In genomic region chr12:110585231-110585799, GRCh38 we compare ENCODE assay signal across 8 cellular contexts. TPM values are rescaled to one million over a fixed set of nuclear protein-coding genes. Genes with fewer than 3 reads are reported as not detected.
A peak's percentile ranks its signal among the peaks of the same experiment; 100 is the strongest.
DNase-seq lines count a peak whose midpoint lies in the region; ATAC-seq, FAIRE-seq and TF ChIP-seq lines count a peak whose summit lies in the region.

No MANE protein-coding gene starts in this region.

- TF ChIP-seq EP300 in upper lobe of left lung (IDR thresholded peaks at IDR 0.05) = peak in 2 of 4 donors; percentile 3 to 60

- H3K4me2 ChIP-seq in astrocyte (ENCODE audit: low read length) = peak overlapping the region; percentile 2

- H3K27ac Mint-ChIP-seq in astrocyte (ENCODE audit: unreplicated experiment) = no peak overlapping the region

- CTCF ChIA-PET in A673 (lab: Charles Lee) = no interaction called here

- H3K9me3 Mint-ChIP-seq in astrocyte (ENCODE audit: unreplicated experiment) = no peaks in the 10 kb centered on the region

- peak overlapping the region; percentile 26 for H2AFZ ChIP-seq in astrocyte (ENCODE audit: low read depth, low read length)

- H3K4me3 Mint-ChIP-seq in astrocyte (ENCODE audit: unreplicated experiment) = peak overlapping the region; percentile 27

- H3K27me3 ChIP-seq in right atrium auricular region (no peaks in the 10 kb centered on the region), astrocyte (ENCODE audit: insufficient read depth, low read length) (no peaks in the 10 kb centered on the region), upper lobe of left lung (no peaks in the 10 kb centered on the region), A673 (replicated peaks; ENCODE audit: insufficient read depth, low read depth, low read length, poor library complexity) (no peaks in the 10 kb centered on the region)

- DNase-seq in right atrium auricular region (ENCODE audit: low spot score) (no peak), left cardiac atrium (no peak), astrocyte (ENCODE audit: low read depth) (no peak), medulla oblongata (ENCODE audit: extremely low spot score) (peak; percentile 51), upper lobe of left lung (peak in 1 of 2 donors; percentile 72), NCI-H345 (lab: John Stamatoyannopoulos, UW) (no peak), A673 (ENCODE audit: low spot score) (no peak)

- no peaks in the 10 kb centered on the region for H3K36me3 Mint-ChIP-seq in astrocyte (ENCODE audit: low read depth, unreplicated experiment)

- H3K9me3 ChIP-seq in right atrium auricular region (no peaks in the 10 kb centered on the region), astrocyte (ENCODE audit: insufficient read depth, low read depth, low read length) (no peaks in the 10 kb centered on the region), upper lobe of left lung (no peaks in the 10 kb centered on the region), A673 (ENCODE audit: low read depth, low read length, poor library complexity, severe bottlenecking) (no peaks in the 10 kb centered on the region)

- no peak overlapping the region for H3K4me3 ChIP-seq in right atrium auricular region
- H3K4me3 ChIP-seq in astrocyte (ENCODE audit: insufficient read depth, low read depth, low read length) = no peak overlapping the region
- no peak overlapping the region for H3K4me3 ChIP-seq in upper lobe of left lung
- no peak overlapping the region for H3K4me3 ChIP-seq in A673 (ENCODE audit: low read depth, low read length, poor library complexity, severe bottlenecking)

- H4K20me1 ChIP-seq in astrocyte (ENCODE audit: insufficient read depth, low read length) = peaks cover 18% of the 10 kb centered on the region

- H3K4me1 ChIP-seq in right atrium auricular region (peaks cover 0 to 44% of the 10 kb centered on the region in 2 donors), astrocyte (ENCODE audit: insufficient read depth, low read length) (peaks cover 7% of the 10 kb centered on the region), upper lobe of left lung (peaks cover 32 to 59% (median 44%) of the 10 kb centered on the region in 4 donors), A673 (ENCODE audit: insufficient read depth, low read length, poor library complexity, severe bottlenecking) (no peaks in the 10 kb centered on the region)

- no peaks in the 10 kb centered on the region for H3K27me3 Mint-ChIP-seq in astrocyte (ENCODE audit: low read depth, unreplicated experiment)

- ATAC-seq in left cardiac atrium (no peak), upper lobe of left lung (ENCODE audit: low FRiP score in 2 of 2) (peak in 1 of 2 donors; percentile 59), HG03159 (IDR thresholded peaks at IDR 0.05; ENCODE audit: unreplicated experiment) (no peak)

- H3K36me3 ChIP-seq in right atrium auricular region = no peaks in the 10 kb centered on the region
- no peaks in the 10 kb centered on the region for H3K36me3 ChIP-seq in astrocyte (ENCODE audit: insufficient read depth, low read length)
- no peaks in the 10 kb centered on the region for H3K36me3 ChIP-seq in upper lobe of left lung
- no peaks in the 10 kb centered on the region for H3K36me3 ChIP-seq in A673 (ENCODE audit: insufficient read depth, low read length, poor library complexity, severe bottlenecking)

- H3K27ac ChIP-seq in right atrium auricular region (peak overlapping the region; percentile 68 to 98), astrocyte (ENCODE audit: low read depth, low read length) (no peak overlapping the region), upper lobe of left lung (peak overlapping the region; percentile 70 to 98 (median 93)), A673 (ENCODE audit: low read depth, low read length, poor library complexity, severe bottlenecking) (no peak overlapping the region)

- TF ChIP-seq CTCF in right atrium auricular region (IDR thresholded peaks at IDR 0.05) = no peak
- no peak for TF ChIP-seq CTCF in astrocyte (IDR thresholded peaks at IDR 0.05; ENCODE audit: insufficient read depth, low read depth, low read length)
- no peak for TF ChIP-seq CTCF in upper lobe of left lung (IDR thresholded peaks at IDR 0.05)
- TF ChIP-seq CTCF in A673 (conservative IDR thresholded peaks at IDR 0.05; ENCODE audit: low read depth, low read length) = no peak

- no TSS peak for BruUV-seq in A673 (replicated peaks; lab: Mats Ljungman, UMichigan)

- peaks cover 26% of the 10 kb centered on the region for H3K79me2 ChIP-seq in astrocyte (ENCODE audit: insufficient read depth, low read length)

- TF ChIP-seq POLR2A in upper lobe of left lung (IDR thresholded peaks at IDR 0.05) = no peak

- POLR2A ChIA-PET in A673 (lab: Charles Lee; ENCODE audit: low non-redundant PET) = no interaction called here

- WGBS in upper lobe of left lung, 2 donors = 10 to 13% methylated on average over 7 of the region's 7 CpGs

- intact Hi-C loops in left cardiac atrium (cut with DNase I) = no loop called here
- intact Hi-C loops in A673 (cut with micrococcal nuclease; ENCODE audit: unreplicated experiment) = no loop called here

- FAIRE-seq in astrocyte (lab: Jason Lieb, UNC) = no peak

- no peak overlapping the region for H3K9ac ChIP-seq in astrocyte (ENCODE audit: low read length)

- peaks cover 15% of the 10 kb centered on the region for H3K4me1 Mint-ChIP-seq in astrocyte (ENCODE audit: low read depth, unreplicated experiment)

RNA-seq across cellular contexts. Expression of gene PPTC7, which starts 2.2 kb away (rescaled TPM):
- total RNA-seq in right atrium auricular region (10 to 100 TPM; 32.1 to 53.6 TPM), left cardiac atrium (10 to 100 TPM; 51.7 to 92.3 TPM), astrocyte (14.9 and 16.6 TPM in 2 replicates), upper lobe of left lung (10 to 100 TPM; 22.0 to 40.8 (median 25.2) TPM), A673 (2021) (27.5 and 30.9 TPM in 2 replicates)

RNA-seq across cellular contexts. Expression of gene TCTN1, which starts 28.6 kb away (rescaled TPM):
- total RNA-seq in right atrium auricular region (10 to 100 TPM; 23.7 to 29.0 TPM), left cardiac atrium (10 to 100 TPM; 21.2 to 33.1 TPM), astrocyte (22.6 and 32.0 TPM in 2 replicates), upper lobe of left lung (10 to 100 TPM; 21.6 to 50.8 (median 42.6) TPM), A673 (2021) (38.8 TPM in 2 replicates)

Comparison
In these comparisons a context has a peak if more than half of its experiments do, and no peak if none do; other contexts are left out.
1. H3K27ac ChIP-seq: peak in right atrium auricular region (2 of 2) and upper lobe of left lung (4 of 4); none in astrocyte (single experiment) and A673 (single experiment).